ENCODE assay signal across 22 cellular contexts in genomic region chr11:69922015-69922595, GRCh38.
DNase-seq lines count a peak whose midpoint lies in the region; ATAC-seq, FAIRE-seq and TF ChIP-seq lines count a peak whose summit lies in the region.
"Had no signal": no experiment of that assay in that cellular context is flagged by ENCODE, and none has a peak within 500 bp of the region (broad histone marks: within the 10 kb centered on the region; RNA-seq: fewer than 3 reads in every experiment).

No MANE protein-coding gene starts in this region.

- no peak for FAIRE-seq in H1 (lab: Jason Lieb, UNC)
- FAIRE-seq: GM18507 had no signal

- peak; percentile 21 to 31; a peak in 3 of 4 replicates for TF ChIP-seq RAD21 in H1 (IDR thresholded peaks at IDR 0.05 in 1 of 2, conservative IDR thresholded peaks at IDR 0.05 in 1 of 2; ENCODE audit: low read depth in 2 of 2, low read length in 2 of 2)

- H3K14ac ChIP-seq in H1 (ENCODE audit: insufficient read length), result no peak overlapping the region

- H2BK20ac ChIP-seq in H1 (ENCODE audit: low read length), result 0 out of 2 replicates have a peak overlapping the region, but pooled peaks have one; percentile 48

- H2BK5ac ChIP-seq in H1 (ENCODE audit: low read depth, low read length), result no peak overlapping the region

- H3K9me3 ChIP-seq in H1 (ENCODE audit: insufficient read depth in 2 of 2, low read depth in 1 of 2, low read length in 1 of 2), result no peaks in the 10 kb centered on the region
- no peaks in the 10 kb centered on the region for H3K9me3 ChIP-seq in PC-9 (ENCODE audit: insufficient read depth, low read depth)
- no peaks in the 10 kb centered on the region for H3K9me3 ChIP-seq in tibial nerve
- H3K9me3 ChIP-seq: BLaER1, stomach, transverse colon had no signal

- no peak overlapping the region for H4K91ac ChIP-seq in H1 (replicated peaks; ENCODE audit: insufficient read length, low read length)

- POLR2A ChIA-PET in H1 (lab: Charles Lee; ENCODE audit: partially characterized antibody), result no interaction called here
- POLR2A ChIA-PET in PC-9 (lab: Charles Lee; ENCODE audit: unreplicated experiment), result no interaction called here

- H4K8ac ChIP-seq in H1 (ENCODE audit: extremely low read depth, insufficient read depth, low read length), result peak overlapping the region; percentile 85; the same call in 1 of the 2 replicates

- WGBS in H1 (ENCODE audit: extremely low coverage in 1 of 2, insufficient coverage in 1 of 2, insufficient read length in 1 of 2, insufficient replicate concordance in 2 of 2, low coverage in 1 of 2, low lambda C conversion rate in 2 of 2, missing lambda C conversion rate in 1 of 2), 2 experiments, result 81% methylated on average over 16 of the region's 17 CpGs; no CpG with 5 or more reads in 1 of the 2 experiments
- 70 to 71% methylated on average over 17 of the region's 17 CpGs for WGBS in tibial nerve, 2 donors

- no peak for TF ChIP-seq CTCF in H1 (IDR thresholded peaks at IDR 0.05; ENCODE audit: control extremely low read depth in 1 of 3, insufficient read depth in 1 of 3, low read depth in 1 of 3, low read length in 3 of 3)
- TF ChIP-seq CTCF in PC-9 (conservative IDR thresholded peaks at IDR 0.05), result no peak
- TF ChIP-seq CTCF in tibial nerve (IDR thresholded peaks at IDR 0.05), result no peak

- CTCF ChIA-PET in H1 (lab: Charles Lee; ENCODE audit: partially characterized antibody), result interaction anchor here (0.6 to 5.0 kb wide), 22 partner anchors 11 to 277 kb away, joined by 3 to 46 read pairs (median 4); no protein-coding TSS in a partner anchor
- CTCF ChIA-PET in PC-9 (lab: Charles Lee), result no interaction called here

- H2AFZ ChIP-seq in H1 (ENCODE audit: low read length), result no peak overlapping the region
- no peak overlapping the region for H2AFZ ChIP-seq in PC-9

- no peak overlapping the region for H3K9ac ChIP-seq in H1 (replicated peaks in 1 of 4; ENCODE audit: extremely low read depth in 1 of 4, low read depth in 3 of 4, low read length in 3 of 4)
- H3K9ac ChIP-seq: BLaER1 had no signal

- H3K79me1 ChIP-seq in H1 (ENCODE audit: low read depth, low read length), result no peaks in the 10 kb centered on the region

- H3K18ac ChIP-seq in H1 (ENCODE audit: extremely low read depth, low read length), result no peak overlapping the region

- H3K9me2 ChIP-seq in PC-9 (ENCODE audit: insufficient read depth), result no peaks in the 10 kb centered on the region

- no peak for TF ChIP-seq EP300 in H1 (IDR thresholded peaks at IDR 0.05; ENCODE audit: borderline replicate concordance in 1 of 2, low read depth in 2 of 2, low read length in 2 of 2)
- no peak for TF ChIP-seq EP300 in tibial nerve (IDR thresholded peaks at IDR 0.05)

- H4K5ac ChIP-seq in H1 (ENCODE audit: insufficient read length, low read depth, low read length), result no peak overlapping the region

- H3K4me1 ChIP-seq in H1 (replicated peaks in 1 of 4; ENCODE audit: control insufficient read depth in 3 of 4, insufficient read depth in 4 of 4, low read length in 3 of 4), result peaks cover 0 to 3% (median 1%) of the 10 kb centered on the region in 4 experiments; a peak in 5 of 7 replicates
- peaks cover 27% of the 10 kb centered on the region for H3K4me1 ChIP-seq in PC-9 (replicated peaks; ENCODE audit: insufficient read depth)
- peaks cover 0 to 10% (median 0%) of the 10 kb centered on the region in 4 donors for H3K4me1 ChIP-seq in tibial nerve

- H3K36me3 ChIP-seq in H1 (ENCODE audit: control insufficient read depth in 2 of 4, insufficient read depth in 4 of 4, low read length in 3 of 4) (no peaks in the 10 kb centered on the region), PC-9 (ENCODE audit: low read depth) (no peaks in the 10 kb centered on the region), tibial nerve (no peaks in the 10 kb centered on the region)
- H3K36me3 ChIP-seq: BLaER1, brain microvascular endothelial cell, stomach, transverse colon had no signal

- H2BK12ac ChIP-seq in H1 (ENCODE audit: low read depth, low read length), result no peak overlapping the region

- no peak overlapping the region for H3K56ac ChIP-seq in H1 (replicated peaks; ENCODE audit: insufficient read length, low read depth, low read length)

- peaks cover 0 to 9% (median 8%) of the 10 kb centered on the region in 4 experiments; a peak in 5 of 7 replicates for H3K27me3 ChIP-seq in H1 (replicated peaks in 1 of 4; ENCODE audit: control insufficient read depth in 3 of 4, extremely low read depth in 1 of 4, insufficient read depth in 3 of 4, low read length in 3 of 4)
- H3K27me3 ChIP-seq in PC-9 (ENCODE audit: insufficient read depth, low read depth), result no peaks in the 10 kb centered on the region
- peaks cover 0 to 4% of the 10 kb centered on the region in 2 donors for H3K27me3 ChIP-seq in tibial nerve

- BruUV-seq in PC-9 (replicated peaks; lab: Mats Ljungman, UMichigan), result no TSS peak

- H3K27ac ChIP-seq in H1 (ENCODE audit: low read depth, low read length), result no peak overlapping the region
- H3K27ac ChIP-seq in PC-9, result no peak overlapping the region
- H3K27ac ChIP-seq in tibial nerve, result no peak overlapping the region
- H3K27ac ChIP-seq: BLaER1, brain microvascular endothelial cell, stomach, transverse colon had no signal

- TF ChIP-seq POLR2A in H1 (IDR thresholded peaks at IDR 0.05; ENCODE audit: control extremely low read depth in 1 of 2, low read depth in 2 of 2, low read length in 2 of 2) (no peak), tibial nerve (IDR thresholded peaks at IDR 0.05) (no peak)

- no peak overlapping the region for H2AK5ac ChIP-seq in H1 (ENCODE audit: low read depth, low read length)

- no peaks in the 10 kb centered on the region for H3F3A ChIP-seq in PC-9 (ENCODE audit: insufficient read depth, low read depth)

- intact Hi-C loops in left ventricle myocardium superior (cut with micrococcal nuclease), result no loop called here
- intact Hi-C loops in Right ventricle myocardium superior (cut with DNase I), result loop anchor here (10.0 kb wide), 1 partner anchor 153 kb away; the partner anchor contains the start of gene ANO1
- intact Hi-C loops in PC-9 (cut with micrococcal nuclease; ENCODE audit: unreplicated experiment), result no loop called here

- H3K23me2 ChIP-seq in H1 (ENCODE audit: low read depth, low read length), result peaks cover 6% of the 10 kb centered on the region; the same call in 1 of the 2 replicates

- no peak overlapping the region for H2BK15ac ChIP-seq in H1 (ENCODE audit: low read length)

- peak; percentile 24 for DNase-seq in left ventricle myocardium superior
- no peak for DNase-seq in Right ventricle myocardium superior
- DNase-seq in H1 (ENCODE audit: low read depth in 1 of 2, low spot score in 2 of 2), result no peak
- DNase-seq in mesenteric fat pad (ENCODE audit: low spot score), result peak; percentile 82
- no peak for DNase-seq in C1 segment of cervical spinal cord (lab: John Stamatoyannopoulos, UW)
- DNase-seq in PC-9, result no peak
- DNase-seq in LoVo (ENCODE audit: low spot score), result no peak
- DNase-seq in tibial nerve (ENCODE audit: low spot score in 2 of 2), result no peak
- DNase-seq: activated CD4-positive, alpha-beta T cell treated with anti-CD3 and anti-CD28 coated beads for 4 hours; brain microvascular endothelial cell; COR-L47; DND-41; Karpas-422; MV-4-11; naive B cell; NCI-H146; NCI-H446; stimulated activated CD4-positive, alpha-beta T cell treated with anti-CD3 and anti-CD28 coated beads, Interleukin-2, amount 100 ng/mL, for 24 hours; stomach; transverse colon had no signal

- ATAC-seq in left ventricle myocardium superior (no peak), Right ventricle myocardium superior (ENCODE audit: poor library complexity) (no peak)

- no peak overlapping the region for H3K4me2 ChIP-seq in H1 (ENCODE audit: insufficient read depth in 1 of 2, low read depth in 2 of 2, low read length in 2 of 2)
- H3K4me2 ChIP-seq in PC-9, result no peak overlapping the region
- H3K4me2 ChIP-seq: BLaER1 had no signal

- H2BK120ac ChIP-seq in H1 (replicated peaks; ENCODE audit: low read depth, low read length), result no peak overlapping the region

- H4K20me1 ChIP-seq in H1 (replicated peaks in 1 of 2; ENCODE audit: control insufficient read depth in 1 of 2, insufficient read depth in 2 of 2, low read length in 2 of 2), result peaks cover 0 to 5% of the 10 kb centered on the region in 2 experiments
- no peaks in the 10 kb centered on the region for H4K20me1 ChIP-seq in PC-9 (ENCODE audit: insufficient read depth)
- H4K20me1 ChIP-seq: BLaER1 had no signal

- H3K23ac ChIP-seq in H1 (ENCODE audit: insufficient read length), result no peak overlapping the region

- no peak overlapping the region for H3K4ac ChIP-seq in H1 (replicated peaks; ENCODE audit: insufficient read length, low read depth, low read length)

- no peaks in the 10 kb centered on the region for H3K79me2 ChIP-seq in H1 (ENCODE audit: control insufficient read depth in 1 of 2, insufficient read depth in 2 of 2, low read length in 2 of 2)
- peaks cover 7% of the 10 kb centered on the region; the same call in 1 of the 2 replicates for H3K79me2 ChIP-seq in PC-9 (ENCODE audit: low read depth)

- H3K4me3 ChIP-seq in H1 (ENCODE audit: extremely low read depth in 1 of 4, insufficient read depth in 2 of 4, low read depth in 3 of 4, low read length in 4 of 4), result no peak overlapping the region
- H3K4me3 ChIP-seq in PC-9, result no peak overlapping the region
- H3K4me3 ChIP-seq in tibial nerve, result no peak overlapping the region
- H3K4me3 ChIP-seq: BLaER1, stomach, transverse colon had no signal

TF ChIP-seq in H1, 55 proteins besides CTCF, POLR2A, EP300 and RAD21:
- no peak for TF ChIP-seq CEBPB (IDR thresholded peaks at IDR 0.05; ENCODE audit: low read depth, low read length)
- no peak for TF ChIP-seq JUN (IDR thresholded peaks at IDR 0.05; ENCODE audit: low read depth, low read length)
- no peak for TF ChIP-seq GABPA (IDR thresholded peaks at IDR 0.05; ENCODE audit: borderline replicate concordance, insufficient read depth, low read length)
- TF ChIP-seq ASH2L (IDR thresholded peaks at IDR 0.05; ENCODE audit: low read length), result no peak
- TF ChIP-seq KDM4A (IDR thresholded peaks at IDR 0.05; ENCODE audit: low read depth, low read length, severe bottlenecking), result no peak
- TF ChIP-seq GTF2F1 (IDR thresholded peaks at IDR 0.05; ENCODE audit: borderline replicate concordance, low read depth, low read length), result no peak
- no peak for TF ChIP-seq ZNF274 (IDR thresholded peaks at IDR 0.05; ENCODE audit: borderline replicate concordance, extremely low read depth, low read length)
- no peak for TF ChIP-seq SP1 (IDR thresholded peaks at IDR 0.05; ENCODE audit: low read depth, low read length)
- TF ChIP-seq JUND (IDR thresholded peaks at IDR 0.05; ENCODE audit: low read length), result no peak

Comparison
In these comparisons a context has a peak if more than half of its experiments do, and no peak if none do; other contexts are left out.
1. DNase-seq: peak in left ventricle myocardium superior (single experiment) and mesenteric fat pad (single experiment); none in Right ventricle myocardium superior (single experiment), H1 (0 of 2), C1 segment of cervical spinal cord (0 of 14), PC-9 (0 of 2), LoVo (single experiment) and tibial nerve (0 of 2).